ENCODE assay signal across 14 cellular contexts in the genomic region with DNA sequence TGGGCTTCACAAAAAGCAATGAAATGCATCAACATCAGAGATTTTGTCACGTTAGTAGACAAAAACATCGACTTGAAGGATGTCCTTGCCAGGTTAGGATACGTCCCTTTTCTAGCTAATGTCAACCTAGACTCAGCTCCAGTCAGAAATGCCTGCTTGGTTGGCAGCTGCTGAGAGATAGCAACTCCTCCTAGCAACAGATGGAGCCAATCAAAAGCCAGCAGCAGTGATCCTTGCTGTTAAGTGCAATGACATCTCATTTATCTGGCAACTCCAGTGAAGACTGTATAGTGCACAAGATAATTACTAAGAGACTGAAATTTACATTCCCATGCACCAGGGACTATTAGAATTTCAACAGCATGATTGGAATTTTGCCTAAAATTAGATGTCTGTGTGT.
DNase-seq lines count a peak whose midpoint lies in the region; ATAC-seq lines count a peak whose summit lies in the region.
"Had no signal": no experiment of that assay in that cellular context is flagged by ENCODE, and none has a peak within 500 bp of the region (broad histone marks: within the 10 kb centered on the region; RNA-seq: fewer than 3 reads in every experiment).

No MANE protein-coding gene starts in this region.

- no peak for ATAC-seq in HG03175 (IDR thresholded peaks at IDR 0.05; ENCODE audit: unreplicated experiment)
- ATAC-seq in HG03571 (IDR thresholded peaks at IDR 0.05; ENCODE audit: unreplicated experiment) = no peak
- ATAC-seq: mucosa of descending colon, sciatic nerve had no signal

- H3K4me3 ChIP-seq in H7 (ENCODE audit: insufficient read depth, low read depth, low read length) = no peak overlapping the region
- H3K4me3 ChIP-seq: mucosa of descending colon had no signal

- H3K36me3 ChIP-seq in H7 (replicated peaks; ENCODE audit: control insufficient read depth, insufficient read depth, low read length) = no peaks in the 10 kb centered on the region

- in situ Hi-C loops in SK-MEL-5 (cut with HindIII; ENCODE audit: low pct_unique_long_range_greater_than_20kb, low sequenced_read_pairs) = no loop called here

- H3K27me3 ChIP-seq in H7 (ENCODE audit: control insufficient read depth, insufficient read depth, low read length) = no peaks in the 10 kb centered on the region

- DNase-seq in NCI-H1436 (lab: John Stamatoyannopoulos, UW) (peak; percentile 33), NCI-H1436 treated with DMSO at 0.1 percent for 48 hours (lab: John Stamatoyannopoulos, UW) (no peak), H7 (peak; percentile 0), SK-MEL-5 (ENCODE audit: low read depth, low spot score) (peak; percentile 52), inferior parietal cortex (ENCODE audit: extremely low spot score) (peak; percentile 42), RPMI8226 (no peak)
- DNase-seq: activated CD4-positive, alpha-beta T cell treated with anti-CD3 and anti-CD28 coated beads for 4 hours; CD4-positive, CD25-positive, alpha-beta regulatory T cell; hippocampal formation; mucosa of descending colon; stimulated activated CD4-positive, alpha-beta T cell treated with anti-CD3 and anti-CD28 coated beads, Interleukin-1b, Interleukin-23, amount 100 ng/mL, for 48 hours had no signal

Comparison
In these comparisons a context has a peak if more than half of its experiments do, and no peak if none do; other contexts are left out.
1. DNase-seq: peak in NCI-H1436 (single experiment), H7 (single experiment), SK-MEL-5 (single experiment) and inferior parietal cortex (single experiment); none in NCI-H1436 treated with DMSO at 0.1 percent for 48 hours (single experiment) and RPMI8226 (single experiment).